In the genomic region with DNA sequence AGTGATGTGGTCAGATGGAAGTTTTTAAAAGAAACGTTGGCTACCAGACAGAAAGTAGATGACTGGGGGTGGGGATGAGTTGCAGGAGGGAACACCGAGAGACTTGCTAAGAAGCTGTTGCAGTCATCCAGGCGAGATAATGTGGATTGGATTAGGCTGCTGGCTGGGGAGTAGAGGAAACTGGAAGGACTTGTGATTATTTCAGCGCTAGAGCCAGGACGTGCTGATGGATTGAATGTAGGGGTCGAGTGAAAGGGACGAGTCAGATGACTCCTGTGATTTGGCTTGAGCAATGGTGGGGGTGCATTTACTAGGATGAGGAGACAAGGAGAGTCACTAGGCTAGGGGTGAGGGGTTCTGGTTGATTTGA, we compare ENCODE assay signal across 12 cellular contexts.
DNase-seq lines count a peak whose midpoint lies in the region; ATAC-seq and TF ChIP-seq lines count a peak whose summit lies in the region.
"Had no signal": no experiment of that assay in that cellular context is flagged by ENCODE, and none has a peak within 500 bp of the region (broad histone marks: within the 10 kb centered on the region; RNA-seq: fewer than 3 reads in every experiment).

No MANE protein-coding gene starts in this region.

- H3K9me3 ChIP-seq in cardiac muscle cell (ENCODE audit: low read depth), result peaks cover under 1% of the 10 kb centered on the region

- peaks cover 42% of the 10 kb centered on the region for H3K4me1 Mint-ChIP-seq in activated T-helper 2 cell treated with anti-CD3 and anti-CD28 coated beads, Interferon-gamma antibody, Interleukin-2, Interleukin-4, amounts not matched to agents 10 μg/mL and 5 μg/mL and 100 μg/mL, durations not matched to agents 14 hours and 24 hours and 36 hours (ENCODE audit: low read depth)

- in situ Hi-C loops in KBM-7 (cut with MboI; ENCODE audit: low pct_unique_long_range_greater_than_20kb, low sequenced_read_pairs), result no loop called here

- TF ChIP-seq CTCF in cardiac muscle cell (IDR thresholded peaks at IDR 0.05; ENCODE audit: low read depth, low read length), result no peak

- H3K36me3 ChIP-seq in cardiac muscle cell, result no peaks in the 10 kb centered on the region

- DNase-seq in Ammon's horn (ENCODE audit: low spot score), result peak; percentile 44
- DNase-seq in activated T-helper 2 cell treated with anti-CD3 and anti-CD28 coated beads, Interferon-gamma antibody, Interleukin-2, Interleukin-4, amounts not matched to agents 10 μg/mL and 5 μg/mL and 100 μg/mL, durations not matched to agents 14 hours and 24 hours and 36 hours (ENCODE audit: low spot score), result no peak
- peak; percentile 32 to 88 for DNase-seq in cardiac muscle cell (ENCODE audit: low read depth in 1 of 2, low spot score in 1 of 2)
- DNase-seq in retina, result peak; percentile 39
- DNase-seq in left lobe of liver (ENCODE audit: low spot score), result no peak
- DNase-seq in KBM-7, result no peak
- no peak for DNase-seq in activated effector memory CD4-positive, alpha-beta T cell treated with anti-CD3 and anti-CD28 coated beads, Interleukin-2, amount 50 U/mL, for 16 hours
- DNase-seq: activated CD4-positive, alpha-beta T cell treated with anti-CD3 and anti-CD28 coated beads for 36 hours; amniotic stem cell; CD4-positive, alpha-beta memory T cell; RPMI8226 had no signal

- peak overlapping the region; percentile 57 for H3K27ac ChIP-seq in cardiac muscle cell

- no peaks in the 10 kb centered on the region for H3K27me3 Mint-ChIP-seq in activated T-helper 2 cell treated with anti-CD3 and anti-CD28 coated beads, Interferon-gamma antibody, Interleukin-2, Interleukin-4, amounts not matched to agents 10 μg/mL and 5 μg/mL and 100 μg/mL, durations not matched to agents 14 hours and 24 hours and 36 hours (ENCODE audit: low read depth)
- H3K27me3 Mint-ChIP-seq: activated CD4-positive, alpha-beta T cell treated with anti-CD3 and anti-CD28 coated beads for 36 hours; CD4-positive, alpha-beta memory T cell had no signal

- no peak overlapping the region for H3K4me3 ChIP-seq in cardiac muscle cell

- no peak overlapping the region for H3K4me3 Mint-ChIP-seq in activated T-helper 2 cell treated with anti-CD3 and anti-CD28 coated beads, Interferon-gamma antibody, Interleukin-2, Interleukin-4, amounts not matched to agents 10 μg/mL and 5 μg/mL and 100 μg/mL, durations not matched to agents 14 hours and 24 hours and 36 hours (ENCODE audit: low read depth)
- H3K4me3 Mint-ChIP-seq: activated CD4-positive, alpha-beta T cell treated with anti-CD3 and anti-CD28 coated beads for 36 hours; CD4-positive, alpha-beta memory T cell had no signal

- ATAC-seq in left lobe of liver (no peak), GM21447 (IDR thresholded peaks at IDR 0.05; ENCODE audit: unreplicated experiment) (no peak)
- ATAC-seq: activated CD4-positive, alpha-beta T cell treated with anti-CD3 and anti-CD28 coated beads for 36 hours had no signal

- H3K27ac Mint-ChIP-seq in activated T-helper 2 cell treated with anti-CD3 and anti-CD28 coated beads, Interferon-gamma antibody, Interleukin-2, Interleukin-4, amounts not matched to agents 10 μg/mL and 5 μg/mL and 100 μg/mL, durations not matched to agents 14 hours and 24 hours and 36 hours, result peak overlapping the region; percentile 18
- H3K27ac Mint-ChIP-seq: activated CD4-positive, alpha-beta T cell treated with anti-CD3 and anti-CD28 coated beads for 36 hours had no signal

- H3K27me3 ChIP-seq in cardiac muscle cell, result no peaks in the 10 kb centered on the region

- H3K9me3 Mint-ChIP-seq in activated T-helper 2 cell treated with anti-CD3 and anti-CD28 coated beads, Interferon-gamma antibody, Interleukin-2, Interleukin-4, amounts not matched to agents 10 μg/mL and 5 μg/mL and 100 μg/mL, durations not matched to agents 14 hours and 24 hours and 36 hours, result peaks cover 18% of the 10 kb centered on the region

- H3K36me3 Mint-ChIP-seq in activated T-helper 2 cell treated with anti-CD3 and anti-CD28 coated beads, Interferon-gamma antibody, Interleukin-2, Interleukin-4, amounts not matched to agents 10 μg/mL and 5 μg/mL and 100 μg/mL, durations not matched to agents 14 hours and 24 hours and 36 hours (ENCODE audit: low read depth), result peaks cover 95% of the 10 kb centered on the region

- H3K4me1 ChIP-seq in cardiac muscle cell (ENCODE audit: low read depth), result peaks cover 31% of the 10 kb centered on the region

- intact Hi-C loops in activated T-helper 2 cell treated with anti-CD3 and anti-CD28 coated beads, Interferon-gamma antibody, Interleukin-2, Interleukin-4, amounts not matched to agents 10 μg/mL and 5 μg/mL and 100 μg/mL, durations not matched to agents 14 hours and 24 hours and 36 hours (cut with micrococcal nuclease), result no loop called here

Comparison
In these comparisons a context has a peak if more than half of its experiments do, and no peak if none do; other contexts are left out.
1. DNase-seq: peak in Ammon's horn (single experiment), cardiac muscle cell (2 of 2) and retina (single experiment); none in activated T-helper 2 cell treated with anti-CD3 and anti-CD28 coated beads, Interferon-gamma antibody, Interleukin-2, Interleukin-4, amounts not matched to agents 10 μg/mL and 5 μg/mL and 100 μg/mL, durations not matched to agents 14 hours and 24 hours and 36 hours (single experiment), left lobe of liver (single experiment), KBM-7 (single experiment) and activated effector memory CD4-positive, alpha-beta T cell treated with anti-CD3 and anti-CD28 coated beads, Interleukin-2, amount 50 U/mL, for 16 hours (single experiment).